37 cellular contexts compared by ENCODE assay signal in genomic region chr11:115712296-115712695, GRCh38.
"Had no signal": no experiment of that assay in that cellular context is flagged by ENCODE, and none has a peak within 500 bp of the region (broad histone marks: within the 10 kb centered on the region; RNA-seq: fewer than 3 reads in every experiment).

No MANE protein-coding gene starts in this region.

- DNase-seq: activated B cell treated with CpG ODN at 0.5 μM for 24 hours; activated CD4-positive, alpha-beta memory T cell treated with anti-CD3 and anti-CD28 coated beads for 36 hours; activated CD4-positive, alpha-beta T cell treated with anti-CD3 and anti-CD28 coated beads for 4 hours; activated CD4-positive, alpha-beta T cell treated with anti-CD3 and anti-CD28 coated beads, Interleukin-2, amount 50 U/mL, for 1 hour; activated CD4-positive, CD25-positive, alpha-beta regulatory T cell treated with anti-CD3 and anti-CD28 coated beads, Interleukin-2, amount 50 U/mL, for 72 hours; activated CD8-positive, alpha-beta memory T cell treated with anti-CD3 and anti-CD28 coated beads for 24 hours; activated CD8-positive, alpha-beta memory T cell treated with anti-CD3 and anti-CD28 coated beads, Interleukin-2, amount 10 ng/mL, durations not matched to agents 7 days and 5 days; activated CD8-positive, alpha-beta memory T cell treated with anti-CD3 and anti-CD28 coated beads, Interleukin-2, amount 50 U/mL, for 48 hours; activated effector memory CD4-positive, alpha-beta T cell treated with anti-CD3 and anti-CD28 coated beads, Interleukin-2, amount 50 U/mL, for 16 hours; activated naive CD4-positive, alpha-beta T cell; activated naive CD4-positive, alpha-beta T cell treated with anti-CD3 and anti-CD28 coated beads, Interleukin-2, amount 50 U/mL, for 16 hours; activated naive CD8-positive, alpha-beta T cell treated with anti-CD3 and anti-CD28 coated beads for 36 hours; activated T-cell treated with anti-CD3 and anti-CD28 coated beads, Interleukin-2, amount 50 U/mL, for 48 hours; amniotic stem cell; NCI-H1092 treated with DMSO at 0.1 percent for 48 hours; NCI-H1417; NCI-H146; NCI-H187; NCI-H2029 treated with DMSO at 0.1 percent for 48 hours; NCI-H2107; NCI-H2171; NCI-H510A; NCI-H526; NCI-H748 treated with DMSO at 0.1 percent for 48 hours; NK-92 treated with Interleukin-12 subunit alpha and Interleukin-12 subunit beta, amount 100 ng/mL, for 24 hours; PC-9; SIG-M5; SW 1271; T-helper 1 cell; T-helper 2 cell; T-helper 9 cell had no signal

- H3K4me1 ChIP-seq: ascending aorta had no signal

- H3K27ac ChIP-seq: ascending aorta, cardiac muscle cell, KMS-11, PC-9, RWPE1, VCaP had no signal

- ATAC-seq: activated CD8-positive, alpha-beta memory T cell treated with anti-CD3 and anti-CD28 coated beads, Interleukin-2, amount 10 ng/mL, durations not matched to agents 7 days and 5 days; Right ventricle myocardium inferior had no signal

- H3K4me3 ChIP-seq: ascending aorta, cardiac muscle cell, PC-9 had no signal

- H3K27me3 ChIP-seq: ascending aorta, cardiac muscle cell had no signal

- H3K9me3 ChIP-seq: ascending aorta had no signal

- H3K36me3 ChIP-seq: ascending aorta, cardiac muscle cell had no signal
